ENCODE assay signal across 8 cellular contexts in the genomic region with DNA sequence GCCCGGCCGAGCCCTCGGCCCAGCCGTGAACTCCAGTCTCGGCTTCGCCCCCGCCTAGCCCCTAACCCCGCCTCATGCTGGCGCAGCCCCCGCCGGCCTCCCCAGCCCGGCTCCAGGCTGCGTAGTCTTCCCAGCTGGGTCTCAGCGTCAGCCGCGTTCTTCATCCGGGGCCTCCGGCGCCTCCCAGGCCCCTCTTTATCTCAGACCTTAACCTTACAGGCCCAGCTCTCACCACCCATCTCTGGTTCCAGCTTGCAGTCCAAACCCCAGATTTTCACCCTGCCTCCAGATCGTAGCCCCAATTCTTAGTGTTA. TPM values are rescaled to one million over a fixed set of nuclear protein-coding genes. Genes with fewer than 3 reads are reported as not detected.
A peak's percentile ranks its signal among the peaks of the same experiment; 100 is the strongest.
DNase-seq lines count a peak whose midpoint lies in the region; ATAC-seq, FAIRE-seq and TF ChIP-seq lines count a peak whose summit lies in the region.

TSS of gene PROCA1 (minus strand) at position 166 of the 314 bp plus-strand sequence. CDS start 228 bp downstream, outside the sequence.

- no peak for TF ChIP-seq POLR2A in gastrocnemius medialis (IDR thresholded peaks at IDR 0.05)

- intact Hi-C loops in gastrocnemius medialis (cut with DNase I; ENCODE audit: low total_unique reads) = no loop called here

- no peak for DNase-seq in GM12865 (ENCODE audit: low read depth)
- DNase-seq in activated CD4-positive, alpha-beta T cell treated with anti-CD3 and anti-CD28 coated beads, Interleukin-2, amount 10 ng/mL, durations not matched to agents 7 days and 5 days = peak; percentile 47
- no peak for DNase-seq in foreskin fibroblast
- DNase-seq in gastrocnemius medialis = no peak
- no peak for DNase-seq in occipital lobe (lab: John Stamatoyannopoulos, UW)
- no peak for DNase-seq in COLO829 (ENCODE audit: low spot score)
- no peak for DNase-seq in D721Med (ENCODE audit: insufficient read length, low spot score)

- POLR2A ChIA-PET in activated CD4-positive, alpha-beta T cell treated with anti-CD3 and anti-CD28 coated beads, Interleukin-2, amount 10 ng/mL, durations not matched to agents 7 days and 5 days (lab: Charles Lee) = interaction anchor here (1.0 kb wide), 1 partner anchor 50 kb away, joined by 3 read pairs; the partner anchor contains the start of genes SDF2 and SUPT6H

- in situ Hi-C loops in gastrocnemius medialis (cut with MboI; ENCODE audit: low sequenced_read_pairs in 4 of 4) = no loop called here

- H3K4me1 ChIP-seq in gastrocnemius medialis = peaks cover 4 to 6% of the 10 kb centered on the region in 2 donors

- no peaks in the 10 kb centered on the region for H3K36me3 Mint-ChIP-seq in activated CD4-positive, alpha-beta T cell treated with anti-CD3 and anti-CD28 coated beads, Interleukin-2, amount 10 ng/mL, durations not matched to agents 7 days and 5 days (ENCODE audit: low read depth)

- H3K27ac ChIP-seq in gastrocnemius medialis = peak within 1 kb of the TSS; percentile 77 to 84 (median 80)

- H3K4me3 Mint-ChIP-seq in activated CD4-positive, alpha-beta T cell treated with anti-CD3 and anti-CD28 coated beads, Interleukin-2, amount 10 ng/mL, durations not matched to agents 7 days and 5 days = peak within 1 kb of the TSS; percentile 74

- CTCF ChIA-PET in activated CD4-positive, alpha-beta T cell treated with anti-CD3 and anti-CD28 coated beads, Interleukin-2, amount 10 ng/mL, durations not matched to agents 7 days and 5 days (lab: Charles Lee) = interaction anchor here (0.6 to 7.7 kb wide), 12 partner anchors 8 to 434 kb away, joined by 3 to 69 read pairs (median 4); partner anchors contain the start of genes NEK8, RPL23A and TLCD1

- FAIRE-seq in D721Med (lab: Jason Lieb, UNC) = no peak

- peaks cover 0 to 7% (median 3%) of the 10 kb centered on the region in 3 donors for H3K27me3 ChIP-seq in gastrocnemius medialis

- TF ChIP-seq CTCF in GM12865 (IDR thresholded peaks at IDR 0.05; ENCODE audit: insufficient read depth, low read depth, low read length, missing control alignments) (no peak), foreskin fibroblast (IDR thresholded peaks at IDR 0.05; ENCODE audit: low read depth, low read length) (no peak), gastrocnemius medialis (IDR thresholded peaks at IDR 0.05 in 4 of 5, conservative IDR thresholded peaks at IDR 0.05 in 1 of 5) (no peak), D721Med (IDR thresholded peaks at IDR 0.05; ENCODE audit: insufficient read depth, missing control alignments) (no peak)

- no peaks in the 10 kb centered on the region for H3K36me3 ChIP-seq in gastrocnemius medialis

- peaks cover 13% of the 10 kb centered on the region for H3K27me3 Mint-ChIP-seq in activated CD4-positive, alpha-beta T cell treated with anti-CD3 and anti-CD28 coated beads, Interleukin-2, amount 10 ng/mL, durations not matched to agents 7 days and 5 days

- peak within 1 kb of the TSS; percentile 89 for H3K4me3 ChIP-seq in GM12865 (ENCODE audit: low read depth, low read length)
- peak within 1 kb of the TSS; percentile 49 to 61 for H3K4me3 ChIP-seq in foreskin fibroblast (ENCODE audit: low read depth in 1 of 2, low read length in 2 of 2)
- peak within 1 kb of the TSS; percentile 67 to 89 (median 81) for H3K4me3 ChIP-seq in gastrocnemius medialis

- ATAC-seq in HG02678 (IDR thresholded peaks at IDR 0.05; ENCODE audit: unreplicated experiment) (peak; percentile 14), gastrocnemius medialis (peak; percentile 19 to 34)

- no peaks in the 10 kb centered on the region for H3K9me3 Mint-ChIP-seq in activated CD4-positive, alpha-beta T cell treated with anti-CD3 and anti-CD28 coated beads, Interleukin-2, amount 10 ng/mL, durations not matched to agents 7 days and 5 days

- H3K27ac Mint-ChIP-seq in activated CD4-positive, alpha-beta T cell treated with anti-CD3 and anti-CD28 coated beads, Interleukin-2, amount 10 ng/mL, durations not matched to agents 7 days and 5 days = peak within 1 kb of the TSS; percentile 94

- peaks cover 21% of the 10 kb centered on the region for H3K4me1 Mint-ChIP-seq in activated CD4-positive, alpha-beta T cell treated with anti-CD3 and anti-CD28 coated beads, Interleukin-2, amount 10 ng/mL, durations not matched to agents 7 days and 5 days

- H3K9me3 ChIP-seq in gastrocnemius medialis = no peaks in the 10 kb centered on the region

RNA-seq across cellular contexts. Expression of gene PROCA1, which starts in this region (rescaled TPM):
- total RNA-seq in activated CD4-positive, alpha-beta T cell treated with anti-CD3 and anti-CD28 coated beads, Interleukin-2, amount 10 ng/mL, durations not matched to agents 7 days and 5 days = 1 to 10 TPM; 5.5 to 5.7 TPM
- total RNA-seq in gastrocnemius medialis (1 to 10 TPM in 1 of 4 donors, under 1 TPM in 2, not detected in 1; 0.42 to 1.6 (median 0.49) TPM), occipital lobe (3.3 TPM)
